In the genomic region with DNA sequence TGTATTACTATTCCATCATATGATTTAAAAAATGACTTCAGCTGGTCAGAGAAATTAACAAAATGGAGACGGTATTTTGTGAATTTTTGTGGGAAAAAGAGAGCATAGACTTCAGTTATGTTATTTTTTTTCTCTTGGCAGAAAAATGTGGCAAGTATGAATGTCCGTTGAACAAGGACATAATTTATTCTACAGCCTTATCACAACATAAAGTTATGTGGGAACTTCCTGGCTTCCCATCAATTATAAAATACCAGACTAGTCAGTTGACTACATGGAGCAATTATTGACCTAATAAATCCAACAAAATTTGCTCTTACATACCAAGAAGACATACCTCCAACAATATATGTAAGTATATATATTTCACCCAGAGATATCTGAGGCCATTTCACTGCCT, we compare ENCODE assay signal across 24 cellular contexts.
"Had no signal": no experiment of that assay in that cellular context is flagged by ENCODE, and none has a peak within 500 bp of the region (broad histone marks: within the 10 kb centered on the region; RNA-seq: fewer than 3 reads in every experiment).

No MANE protein-coding gene starts in this region.

- H3K36me3 Mint-ChIP-seq: stimulated activated memory B cell treated with anti-CD40 and anti-IgM and Interleukin-4, amounts not matched to agents 10 μg/mL and 1 μg/mL and 100 μg/mL, for 72 hours; type B pancreatic cell had no signal

- H3K27ac ChIP-seq: colonic mucosa, gastrocnemius medialis, lower lobe of right lung, neutrophil, prostate gland, right atrium auricular region, skin epidermis, spleen, testis, tibial artery had no signal

- H3K27me3 ChIP-seq: colonic mucosa, gastrocnemius medialis, neutrophil, right atrium auricular region, testis, tibial artery had no signal

- H3K4me3 ChIP-seq: colonic mucosa, gastrocnemius medialis, lower lobe of right lung, prostate gland, right atrium auricular region, skin epidermis, spleen, testis, tibial artery had no signal

- H3K27ac Mint-ChIP-seq: dendritic cell treated with granulocyte-macrophage colony-stimulating factor and Interleukin-4, amounts not matched to agents 40 ng/mL and 50 ng/mL, for 4 days; natural killer cell; stimulated activated memory B cell treated with anti-CD40 and anti-IgM and Interleukin-4, amounts not matched to agents 10 μg/mL and 1 μg/mL and 100 μg/mL, for 72 hours; type B pancreatic cell had no signal

- DNase-seq: colonic mucosa; effector memory CD4-positive, alpha-beta T cell; erythroblast; foreskin fibroblast; gastrocnemius medialis; head of caudate nucleus; left ventricle myocardium superior; lower lobe of right lung; natural killer cell; spleen; stimulated activated CD4-positive, alpha-beta T cell treated with anti-CD3 and anti-CD28 coated beads, Interleukin-4, amount 100 ng/mL, for 4 hours; stimulated activated naive CD8-positive, alpha-beta T cell treated with anti-CD3 and anti-CD28 coated beads, Interleukin-15, Interleukin-2, amounts not matched to agents 100 U/mL and 50 U/mL, for 24 hours; substantia nigra; testis; tibial artery had no signal

- FAIRE-seq: keratinocyte had no signal

- H3K36me3 ChIP-seq: colonic mucosa, gastrocnemius medialis, lower lobe of right lung, neutrophil, prostate gland, right atrium auricular region, spleen, tibial artery had no signal

- H3K9me3 ChIP-seq: colonic mucosa, neutrophil, prostate gland, testis, tibial artery had no signal

- H3K27me3 Mint-ChIP-seq: dendritic cell treated with granulocyte-macrophage colony-stimulating factor and Interleukin-4, amounts not matched to agents 40 ng/mL and 50 ng/mL, for 4 days; type B pancreatic cell had no signal

- H3K4me3 Mint-ChIP-seq: dendritic cell treated with granulocyte-macrophage colony-stimulating factor and Interleukin-4, amounts not matched to agents 40 ng/mL and 50 ng/mL, for 4 days; natural killer cell; neural crest cell; stimulated activated memory B cell treated with anti-CD40 and anti-IgM and Interleukin-4, amounts not matched to agents 10 μg/mL and 1 μg/mL and 100 μg/mL, for 72 hours; type B pancreatic cell had no signal

- H3K4me1 ChIP-seq: colonic mucosa, lower lobe of right lung, prostate gland, right atrium auricular region, spleen, testis, tibial artery had no signal

- ATAC-seq: gastrocnemius medialis; left ventricle myocardium superior; lower lobe of right lung; natural killer cell; stimulated activated memory B cell treated with anti-CD40 and anti-IgM and Interleukin-4, amounts not matched to agents 10 μg/mL and 1 μg/mL and 100 μg/mL, for 72 hours; stimulated activated naive CD8-positive, alpha-beta T cell treated with anti-CD3 and anti-CD28 coated beads, Interleukin-15, Interleukin-2, amounts not matched to agents 100 U/mL and 50 U/mL, for 24 hours had no signal

- H3K4me1 Mint-ChIP-seq: natural killer cell; neural crest cell; stimulated activated memory B cell treated with anti-CD40 and anti-IgM and Interleukin-4, amounts not matched to agents 10 μg/mL and 1 μg/mL and 100 μg/mL, for 72 hours had no signal
